In the genomic region with DNA sequence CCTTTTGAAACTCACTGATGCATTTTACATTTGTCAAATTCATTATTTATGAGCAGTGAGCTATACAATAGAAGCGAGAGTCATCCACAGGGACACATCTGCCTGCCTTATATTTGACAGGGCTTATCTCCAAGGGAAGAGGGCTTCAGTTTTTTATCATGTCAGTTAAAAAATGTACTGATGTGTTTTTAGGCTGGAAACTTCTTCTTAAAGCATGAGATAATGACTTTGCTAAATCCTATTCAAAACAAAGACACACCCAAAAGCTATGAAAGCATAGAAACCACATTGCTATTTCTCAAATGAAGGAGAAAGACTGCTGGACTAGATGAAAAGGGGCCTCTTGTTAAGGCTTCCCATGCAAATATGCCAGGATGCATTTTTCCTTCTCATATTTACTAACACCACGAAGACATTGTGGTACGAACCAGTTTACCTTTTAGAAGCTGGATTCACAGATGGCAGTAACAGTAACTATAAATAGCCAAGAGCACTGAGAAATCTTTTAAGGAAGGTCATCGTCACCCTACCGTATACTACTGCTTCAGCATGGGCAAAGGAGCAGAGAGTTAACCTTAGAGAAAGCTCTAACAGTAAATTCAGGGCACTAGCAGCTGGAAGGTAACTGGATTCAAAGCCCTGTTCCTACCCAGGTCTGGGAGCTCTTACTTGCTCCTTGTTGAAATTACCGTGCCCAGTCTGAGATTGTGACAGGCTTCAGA, we compare ENCODE assay signal across 1 cellular context.
TF ChIP-seq lines count a peak whose summit lies in the region.

No MANE protein-coding gene starts in this region.

TF ChIP-seq in WTC11, 78 proteins besides CTCF, POLR2A, EP300 and RAD21:
- TF ChIP-seq, protein P1, sequence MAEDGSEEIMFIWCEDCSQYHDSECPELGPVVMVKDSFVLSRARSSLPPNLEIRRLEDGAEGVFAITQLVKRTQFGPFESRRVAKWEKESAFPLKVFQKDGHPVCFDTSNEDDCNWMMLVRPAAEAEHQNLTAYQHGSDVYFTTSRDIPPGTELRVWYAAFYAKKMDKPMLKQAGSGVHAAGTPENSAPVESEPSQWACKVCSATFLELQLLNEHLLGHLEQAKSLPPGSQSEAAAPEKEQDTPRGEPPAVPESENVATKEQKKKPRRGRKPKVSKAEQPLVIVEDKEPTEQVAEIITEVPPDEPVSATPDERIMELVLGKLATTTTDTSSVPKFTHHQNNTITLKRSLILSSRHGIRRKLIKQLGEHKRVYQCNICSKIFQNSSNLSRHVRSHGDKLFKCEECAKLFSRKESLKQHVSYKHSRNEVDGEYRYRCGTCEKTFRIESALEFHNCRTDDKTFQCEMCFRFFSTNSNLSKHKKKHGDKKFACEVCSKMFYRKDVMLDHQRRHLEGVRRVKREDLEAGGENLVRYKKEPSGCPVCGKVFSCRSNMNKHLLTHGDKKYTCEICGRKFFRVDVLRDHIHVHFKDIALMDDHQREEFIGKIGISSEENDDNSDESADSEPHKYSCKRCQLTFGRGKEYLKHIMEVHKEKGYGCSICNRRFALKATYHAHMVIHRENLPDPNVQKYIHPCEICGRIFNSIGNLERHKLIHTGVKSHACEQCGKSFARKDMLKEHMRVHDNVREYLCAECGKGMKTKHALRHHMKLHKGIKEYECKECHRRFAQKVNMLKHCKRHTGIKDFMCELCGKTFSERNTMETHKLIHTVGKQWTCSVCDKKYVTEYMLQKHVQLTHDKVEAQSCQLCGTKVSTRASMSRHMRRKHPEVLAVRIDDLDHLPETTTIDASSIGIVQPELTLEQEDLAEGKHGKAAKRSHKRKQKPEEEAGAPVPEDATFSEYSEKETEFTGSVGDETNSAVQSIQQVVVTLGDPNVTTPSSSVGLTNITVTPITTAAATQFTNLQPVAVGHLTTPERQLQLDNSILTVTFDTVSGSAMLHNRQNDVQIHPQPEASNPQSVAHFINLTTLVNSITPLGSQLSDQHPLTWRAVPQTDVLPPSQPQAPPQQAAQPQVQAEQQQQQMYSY (CRISPR knock-in tag; IDR thresholded peaks at IDR 0.05): no peak
- TF ChIP-seq ZNF317 (CRISPR knock-in tag; IDR thresholded peaks at IDR 0.05; ENCODE audit: borderline replicate concordance, low read depth): no peak
- no peak for TF ChIP-seq FOXK1 (CRISPR knock-in tag; IDR thresholded peaks at IDR 0.05)
- TF ChIP-seq, protein P2, sequence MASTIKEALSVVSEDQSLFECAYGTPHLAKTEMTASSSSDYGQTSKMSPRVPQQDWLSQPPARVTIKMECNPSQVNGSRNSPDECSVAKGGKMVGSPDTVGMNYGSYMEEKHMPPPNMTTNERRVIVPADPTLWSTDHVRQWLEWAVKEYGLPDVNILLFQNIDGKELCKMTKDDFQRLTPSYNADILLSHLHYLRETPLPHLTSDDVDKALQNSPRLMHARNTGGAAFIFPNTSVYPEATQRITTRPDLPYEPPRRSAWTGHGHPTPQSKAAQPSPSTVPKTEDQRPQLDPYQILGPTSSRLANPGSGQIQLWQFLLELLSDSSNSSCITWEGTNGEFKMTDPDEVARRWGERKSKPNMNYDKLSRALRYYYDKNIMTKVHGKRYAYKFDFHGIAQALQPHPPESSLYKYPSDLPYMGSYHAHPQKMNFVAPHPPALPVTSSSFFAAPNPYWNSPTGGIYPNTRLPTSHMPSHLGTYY (CRISPR knock-in tag; IDR thresholded peaks at IDR 0.05): no peak
- no peak for TF ChIP-seq CREB1 (CRISPR knock-in tag; IDR thresholded peaks at IDR 0.05)
